Comparison of ENCODE assay signal across 8 cellular contexts in the genomic region with DNA sequence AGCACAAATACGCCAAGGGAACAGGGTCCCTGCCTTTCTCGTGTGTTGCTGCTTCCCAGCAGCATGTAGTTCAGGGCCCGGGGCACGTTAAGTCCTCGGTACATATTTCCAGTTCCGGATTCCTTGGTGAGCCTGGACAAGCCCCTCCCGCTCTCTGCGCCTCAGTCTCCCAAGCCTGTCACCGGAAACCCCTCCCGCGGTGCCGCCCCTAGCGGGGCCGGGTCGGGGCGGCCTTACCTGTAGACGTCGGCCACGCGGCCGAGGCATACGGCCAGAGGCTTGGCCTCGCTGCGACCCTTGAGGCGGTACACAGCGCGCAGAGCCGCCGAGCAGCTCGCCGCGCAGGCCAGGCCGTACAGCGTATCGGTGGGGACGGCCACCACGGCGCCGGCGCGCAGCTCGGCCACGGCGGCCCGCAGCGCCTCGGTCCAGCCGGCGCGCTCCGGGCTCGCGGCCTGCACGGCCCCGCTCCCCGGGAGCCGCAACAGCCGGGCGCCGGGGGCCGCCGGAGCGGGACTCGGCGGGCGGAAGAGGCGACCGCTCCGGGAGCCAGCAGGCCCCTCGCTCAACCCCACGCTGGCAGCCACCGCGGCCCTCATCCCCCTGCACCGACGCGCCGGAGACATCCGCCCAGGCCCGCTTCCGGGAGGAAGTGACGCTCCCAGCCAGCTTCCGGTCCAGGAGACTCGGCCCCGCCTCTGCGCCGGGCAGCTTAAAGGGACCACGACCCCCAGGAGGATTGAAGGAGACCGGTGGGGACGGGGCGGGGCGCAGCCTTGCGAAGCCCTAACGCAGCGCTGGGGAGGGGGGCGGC. TPM values are rescaled to one million over a fixed set of nuclear protein-coding genes. Genes with fewer than 3 reads are reported as not detected.
DNase-seq lines count a peak whose midpoint lies in the region; FAIRE-seq and TF ChIP-seq lines count a peak whose summit lies in the region.

A gene (plus strand): TSS at position 236 of the 814 bp plus-strand sequence. CDS start 615 bp downstream, outside the sequence.
A gene with protein sequence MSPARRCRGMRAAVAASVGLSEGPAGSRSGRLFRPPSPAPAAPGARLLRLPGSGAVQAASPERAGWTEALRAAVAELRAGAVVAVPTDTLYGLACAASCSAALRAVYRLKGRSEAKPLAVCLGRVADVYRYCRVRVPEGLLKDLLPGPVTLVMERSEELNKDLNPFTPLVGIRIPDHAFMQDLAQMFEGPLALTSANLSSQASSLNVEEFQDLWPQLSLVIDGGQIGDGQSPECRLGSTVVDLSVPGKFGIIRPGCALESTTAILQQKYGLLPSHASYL (minus strand): TSS at position 654 of the 814 bp plus-strand sequence. CDS start 28 bp downstream, at position 626.

- TF ChIP-seq CTCF in nephron progenitor cell (IDR thresholded peaks at IDR 0.05): no peak

- peaks cover 66% of the 10 kb centered on the region for H3K36me3 ChIP-seq in MG63

- peak within 1 kb of the TSS; percentile 75 for H3K4me3 ChIP-seq in MG63

- no peaks in the 10 kb centered on the region for H3K27me3 Mint-ChIP-seq in nephron progenitor cell (ENCODE audit: low read depth, poor library complexity)
- no peaks in the 10 kb centered on the region for H3K27me3 Mint-ChIP-seq in stimulated activated naive CD8-positive, alpha-beta T cell treated with anti-CD3 and anti-CD28 coated beads, Interleukin-15, Interleukin-2, amounts not matched to agents 100 ng/mL and 50 ng/mL, for 24 hours

- no peaks in the 10 kb centered on the region for H3K9me3 ChIP-seq in MG63

- TF ChIP-seq POLR2A in H54 (IDR thresholded peaks at IDR 0.05; ENCODE audit: low read depth, low read length): peak; percentile 52

- no peak for FAIRE-seq in H54 (lab: Jason Lieb, UNC)

- H3K4me1 Mint-ChIP-seq in nephron progenitor cell: peaks cover 24% of the 10 kb centered on the region
- peaks cover 44% of the 10 kb centered on the region for H3K4me1 Mint-ChIP-seq in stimulated activated naive CD8-positive, alpha-beta T cell treated with anti-CD3 and anti-CD28 coated beads, Interleukin-15, Interleukin-2, amounts not matched to agents 100 ng/mL and 50 ng/mL, for 24 hours (ENCODE audit: low read depth)

- peaks cover 35% of the 10 kb centered on the region for H3K36me3 Mint-ChIP-seq in nephron progenitor cell (ENCODE audit: low read depth)
- peaks cover 48% of the 10 kb centered on the region for H3K36me3 Mint-ChIP-seq in stimulated activated naive CD8-positive, alpha-beta T cell treated with anti-CD3 and anti-CD28 coated beads, Interleukin-15, Interleukin-2, amounts not matched to agents 100 ng/mL and 50 ng/mL, for 24 hours (ENCODE audit: low read depth)

- no peaks in the 10 kb centered on the region for H3K27me3 ChIP-seq in MG63

- H3K27ac Mint-ChIP-seq in nephron progenitor cell: peak within 1 kb of the TSS; percentile 93
- H3K27ac Mint-ChIP-seq in stimulated activated naive CD8-positive, alpha-beta T cell treated with anti-CD3 and anti-CD28 coated beads, Interleukin-15, Interleukin-2, amounts not matched to agents 100 ng/mL and 50 ng/mL, for 24 hours: peak within 1 kb of the TSS; percentile 94

- no peaks in the 10 kb centered on the region for H3K9me3 Mint-ChIP-seq in nephron progenitor cell
- H3K9me3 Mint-ChIP-seq in stimulated activated naive CD8-positive, alpha-beta T cell treated with anti-CD3 and anti-CD28 coated beads, Interleukin-15, Interleukin-2, amounts not matched to agents 100 ng/mL and 50 ng/mL, for 24 hours: no peaks in the 10 kb centered on the region

- DNase-seq in EH (ENCODE audit: low read depth) (peak; percentile 93), H54 (ENCODE audit: insufficient read length, low spot score) (peak; percentile 98), MG63 (peak; percentile 94), SHP77 (lab: John Stamatoyannopoulos, UW) (peak; percentile 85 to 94), activated gamma-delta T cell (lab: John Stamatoyannopoulos, UW) (peak; percentile 86), fibroblast of the conjunctiva (ENCODE audit: low read depth) (peak; percentile 80), nephron progenitor cell (peak; percentile 96)

- peak within 1 kb of the TSS; percentile 92 for H3K4me3 Mint-ChIP-seq in nephron progenitor cell
- H3K4me3 Mint-ChIP-seq in stimulated activated naive CD8-positive, alpha-beta T cell treated with anti-CD3 and anti-CD28 coated beads, Interleukin-15, Interleukin-2, amounts not matched to agents 100 ng/mL and 50 ng/mL, for 24 hours: peak within 1 kb of the TSS; percentile 89

RNA-seq across cellular contexts. Expression of the first gene that starts in this region (rescaled TPM):
- total RNA-seq in MG63 (2014; rRNA removed; shearing (Covaris generic); ENCODE audit: low replicate concordance): 22.3 and 68.2 TPM in 2 replicates

RNA-seq across cellular contexts. Expression of the second gene that starts in this region (rescaled TPM):
- 34.7 and 37.8 TPM in 2 replicates for total RNA-seq in MG63 (2014; rRNA removed; shearing (Covaris generic); ENCODE audit: low replicate concordance)

Comparison
In these comparisons a context has a peak if more than half of its experiments do, and no peak if none do; other contexts are left out.
1. Peak in every context shown above with its lines: DNase-seq and H3K4me3 ChIP-seq.